ENCODE assay signal across 16 cellular contexts in the genomic region with DNA sequence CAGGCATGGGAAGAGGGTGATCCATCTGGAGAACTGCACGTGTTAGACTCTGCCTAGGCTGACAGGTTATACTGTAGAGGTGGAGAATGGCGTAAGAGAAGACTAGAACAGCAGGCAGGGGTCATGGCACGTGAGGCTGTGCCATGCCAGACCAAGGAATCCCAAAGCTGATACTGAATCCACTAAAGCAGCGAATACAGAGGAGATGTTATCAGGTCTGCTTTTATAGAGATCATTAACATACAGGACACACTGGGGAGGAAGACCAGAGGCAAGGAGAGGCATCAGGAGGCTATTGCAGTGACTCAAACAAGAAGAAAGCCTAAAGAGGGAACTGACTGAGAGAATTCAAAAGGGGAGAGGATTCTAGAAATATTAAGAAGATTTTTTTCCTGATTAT. TPM values are rescaled to one million over a fixed set of nuclear protein-coding genes. Genes with fewer than 3 reads are reported as not detected.
DNase-seq lines count a peak whose midpoint lies in the region; ATAC-seq and TF ChIP-seq lines count a peak whose summit lies in the region.
"Had no signal": no experiment of that assay in that cellular context is flagged by ENCODE, and none has a peak within 500 bp of the region (broad histone marks: within the 10 kb centered on the region; RNA-seq: fewer than 3 reads in every experiment).

No MANE protein-coding gene starts in this region.

- peaks cover 20 to 21% of the 10 kb centered on the region in 2 experiments for H3K4me1 Mint-ChIP-seq in H9
- H3K4me1 Mint-ChIP-seq: CD14-positive monocyte had no signal

- H3K27me3 Mint-ChIP-seq in H9 (ENCODE audit: low read depth): no peaks in the 10 kb centered on the region

- peak overlapping the region; percentile 4 for H3K18ac ChIP-seq in H9 (ENCODE audit: insufficient read length, low read depth, low read length)

- H3K23ac ChIP-seq in H9 (ENCODE audit: insufficient read length, low read depth, low read length): no peak overlapping the region

- H2AK5ac ChIP-seq in H9 (ENCODE audit: insufficient read length, low read length): no peak overlapping the region

- H2AFZ ChIP-seq in H9 (ENCODE audit: low read length): no peak overlapping the region

- H2BK5ac ChIP-seq in H9 (ENCODE audit: insufficient read length, low read length): no peak overlapping the region

- no peak overlapping the region; a peak in 1 of 5 replicates for H3K4me3 Mint-ChIP-seq in H9
- H3K4me3 Mint-ChIP-seq: CD14-positive monocyte; CD8-positive, alpha-beta T cell had no signal

- no peak overlapping the region for H3K4me2 ChIP-seq in H9 (ENCODE audit: insufficient read depth, insufficient read length, low read length)
- H3K4me2 ChIP-seq: A549 had no signal

- H4K5ac ChIP-seq in H9 (ENCODE audit: insufficient read length, low read depth, low read length): no peak overlapping the region

- DNase-seq in H9 (no peak), NCI-H526 (lab: John Stamatoyannopoulos, UW) (peak; percentile 25 to 49), dedifferentiated amniotic fluid mesenchymal stem cell (ENCODE audit: extremely low spot score) (no peak), AG20443 (ENCODE audit: low spot score) (no peak)
- DNase-seq: CD8-positive, alpha-beta T cell; COR-L47; DMS153; DMS79 treated with DMSO at 0.1 percent for 48 hours; EL; GDM1; H7 had no signal

- H3K56ac ChIP-seq in H9 (ENCODE audit: insufficient read length, low read depth, low read length): no peak overlapping the region

- H3K79me1 ChIP-seq in H9 (ENCODE audit: insufficient read depth, low read depth, low read length, poor library complexity, severe bottlenecking): no peaks in the 10 kb centered on the region

- no peak overlapping the region for H4K91ac ChIP-seq in H9 (ENCODE audit: insufficient read length, low read depth, low read length)

- no peaks in the 10 kb centered on the region for H3K36me3 ChIP-seq in iPS-20b (ENCODE audit: insufficient read depth, low read depth, low read length)
- H3K36me3 ChIP-seq in gastroesophageal sphincter: no peaks in the 10 kb centered on the region

- H3K9ac ChIP-seq in H9 (ENCODE audit: extremely low read depth, insufficient read length, low read length): no peak overlapping the region
- H3K9ac ChIP-seq in iPS-20b (ENCODE audit: low read depth, low read length): 0 out of 2 replicates have a peak overlapping the region, but pooled peaks have one; percentile 20

- no peak overlapping the region for H3K14ac ChIP-seq in H9 (ENCODE audit: insufficient read depth, low read length)

- no peak overlapping the region for H2BK12ac ChIP-seq in H9 (ENCODE audit: insufficient read length, low read depth, low read length)

- H3T11ph ChIP-seq in H9 (ENCODE audit: low read length): no peak overlapping the region

- no peak overlapping the region for H3K27ac ChIP-seq in H9 (ENCODE audit: insufficient read length, low read depth, low read length)
- no peak overlapping the region for H3K27ac ChIP-seq in iPS-20b (ENCODE audit: low read length)
- no peak overlapping the region for H3K27ac ChIP-seq in gastroesophageal sphincter
- H3K27ac ChIP-seq: A549 had no signal

- no peak overlapping the region for H2BK120ac ChIP-seq in H9 (ENCODE audit: low read depth, low read length, poor library complexity, severe bottlenecking)

- H2BK15ac ChIP-seq in H9 (ENCODE audit: low read depth, low read length): no peak overlapping the region

- no CpG with 5 or more reads among the region's 4 CpGs for WGBS in H9 (ENCODE audit: extremely low coverage, insufficient read length, low lambda C conversion rate)
- 37 to 51% methylated on average over 2 to 4 of the region's 4 CpGs for WGBS in gastroesophageal sphincter (ENCODE audit: low coverage in 1 of 2), 2 donors

- no peaks in the 10 kb centered on the region for H3K36me3 Mint-ChIP-seq in H9 (ENCODE audit: insufficient read depth in 1 of 3, low read depth in 3 of 3)
- H3K36me3 Mint-ChIP-seq: CD14-positive monocyte; CD8-positive, alpha-beta T cell had no signal

- H3K23me2 ChIP-seq in H9 (ENCODE audit: insufficient read length, low read depth, low read length, poor library complexity, severe bottlenecking): no peaks in the 10 kb centered on the region

- H4K20me1 ChIP-seq in H9 (ENCODE audit: control insufficient read depth, insufficient read depth, insufficient read length): no peaks in the 10 kb centered on the region

- no peaks in the 10 kb centered on the region for H3K79me2 ChIP-seq in H9 (ENCODE audit: insufficient read depth, low read length)

- ATAC-seq in gastroesophageal sphincter: no peak
- ATAC-seq: A549; CD8-positive, alpha-beta T cell; HepG2 had no signal

- H3K9me3 ChIP-seq in H9 (ENCODE audit: control insufficient read depth, low read depth, low read length): no peaks in the 10 kb centered on the region
- H3K9me3 ChIP-seq in iPS-20b (ENCODE audit: insufficient read depth, low read depth, low read length): no peaks in the 10 kb centered on the region
- no peaks in the 10 kb centered on the region for H3K9me3 ChIP-seq in gastroesophageal sphincter
- H3K9me3 ChIP-seq: A549 had no signal

- H3K4me3 ChIP-seq in iPS-20b (ENCODE audit: low read length) (no peak overlapping the region), gastroesophageal sphincter (no peak overlapping the region)
- H3K4me3 ChIP-seq: A549 had no signal

- no peak overlapping the region for H2BK20ac ChIP-seq in H9 (ENCODE audit: low read depth, low read length, poor library complexity, severe bottlenecking)

- no peak overlapping the region for H3K4ac ChIP-seq in H9 (ENCODE audit: low read depth, low read length)

- peaks cover 0 to 1% of the 10 kb centered on the region in 2 experiments; a peak in 1 of 5 replicates for H3K9me3 Mint-ChIP-seq in H9
- H3K9me3 Mint-ChIP-seq: CD8-positive, alpha-beta T cell had no signal

- no peaks in the 10 kb centered on the region for H3K27me3 ChIP-seq in H9 (ENCODE audit: insufficient read depth, low read length)
- no peaks in the 10 kb centered on the region for H3K27me3 ChIP-seq in iPS-20b (ENCODE audit: insufficient read depth, low read length)
- no peaks in the 10 kb centered on the region for H3K27me3 ChIP-seq in gastroesophageal sphincter

- TF ChIP-seq CTCF in H9 (conservative IDR thresholded peaks at IDR 0.05) (no peak), gastroesophageal sphincter (IDR thresholded peaks at IDR 0.05) (no peak)

- no peak for TF ChIP-seq POLR2A in gastroesophageal sphincter (IDR thresholded peaks at IDR 0.05)

- peaks cover 4% of the 10 kb centered on the region; the same call in 1 of the 2 replicates for H3K4me1 ChIP-seq in H9 (ENCODE audit: insufficient read depth, low read length)
- H3K4me1 ChIP-seq in iPS-20b (ENCODE audit: insufficient read depth, low read length): peaks cover 17% of the 10 kb centered on the region; the same call in 1 of the 2 replicates
- H3K4me1 ChIP-seq in gastroesophageal sphincter: peaks cover 0 to 7% (median 0%) of the 10 kb centered on the region in 3 donors
- H3K4me1 ChIP-seq: A549 had no signal

- no peak overlapping the region for H4K8ac ChIP-seq in H9 (replicated peaks; ENCODE audit: insufficient read length, low read depth, low read length)

- no peak for TF ChIP-seq EP300 in gastroesophageal sphincter (IDR thresholded peaks at IDR 0.05)

- no peak overlapping the region; a peak in 1 of 7 replicates for H3K27ac Mint-ChIP-seq in H9
- H3K27ac Mint-ChIP-seq: CD14-positive monocyte; CD8-positive, alpha-beta T cell had no signal

RNA-seq across cellular contexts. Expression of gene PHACTR1, which starts 12.9 kb away (rescaled TPM):
- 13.6 and 15.9 TPM in 2 replicates for total RNA-seq in H9 (2021)
- total RNA-seq in gastroesophageal sphincter: 10 to 100 TPM in 1 of 4 donors, 1 to 10 TPM in 2, under 1 TPM in 1; 0.20 to 27.3 (median 2.2) TPM

Comparison
In these comparisons a context has a peak if more than half of its experiments do, and no peak if none do; other contexts are left out.
1. DNase-seq: peak in NCI-H526 (2 of 2); none in H9 (single experiment), dedifferentiated amniotic fluid mesenchymal stem cell (single experiment) and AG20443 (single experiment).